In the genomic region with DNA sequence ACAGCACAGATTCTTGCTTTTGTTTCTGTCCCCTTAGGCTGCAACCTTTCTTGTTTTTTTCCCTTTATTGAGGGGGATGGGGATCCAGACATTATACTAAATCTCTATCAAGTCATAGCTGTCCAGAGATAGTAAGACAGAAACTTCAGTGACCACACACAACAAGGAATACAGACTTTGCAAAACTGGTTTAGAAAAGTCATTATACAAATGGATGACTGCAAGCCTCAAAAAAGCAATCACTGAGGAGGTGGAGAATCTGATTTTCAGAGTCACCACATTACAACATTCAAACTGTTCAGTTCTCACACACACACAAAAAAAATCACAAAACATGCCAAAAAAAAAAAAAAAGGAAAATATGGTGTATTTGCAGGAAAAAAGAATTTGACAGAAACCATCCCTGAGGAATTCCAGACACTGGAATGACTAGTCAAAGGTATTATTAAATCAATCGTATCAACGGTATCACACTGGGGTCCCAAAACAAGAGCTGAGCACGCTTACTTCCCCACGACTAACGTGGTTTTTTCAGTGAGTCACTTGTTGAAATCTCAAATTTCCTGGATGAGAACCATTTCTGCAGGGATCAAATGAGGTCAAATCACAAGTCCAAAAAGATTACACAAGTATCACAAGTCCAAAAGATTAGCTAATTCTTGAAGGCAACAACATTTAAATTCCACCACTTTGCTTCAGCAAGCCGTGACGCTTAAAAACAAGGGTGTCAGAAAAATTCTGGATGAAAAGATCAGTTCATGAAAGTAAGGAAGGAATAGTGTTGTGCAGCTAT, we compare ENCODE assay signal across 9 cellular contexts. TPM values are rescaled to one million over a fixed set of nuclear protein-coding genes. Genes with fewer than 3 reads are reported as not detected.
DNase-seq lines count a peak whose midpoint lies in the region; ATAC-seq, FAIRE-seq and TF ChIP-seq lines count a peak whose summit lies in the region.
"Had no signal": no experiment of that assay in that cellular context is flagged by ENCODE, and none has a peak within 500 bp of the region (broad histone marks: within the 10 kb centered on the region; RNA-seq: fewer than 3 reads in every experiment).

No MANE protein-coding gene starts in this region.

- CTCF ChIA-PET in A549 (lab: Yijun Ruan, JAX) = interaction anchor here (0.6 to 1.4 kb wide), 3 partner anchors 11 to 73 kb away, joined by 3 to 5 read pairs (median 3); no protein-coding TSS in a partner anchor

- no peaks in the 10 kb centered on the region for H3K36me3 ChIP-seq in ascending aorta

- 88% methylated on average over 7 of the region's 7 CpGs for WGBS in A549 (ENCODE audit: missing lambda C conversion rate)

- intact Hi-C loops in ascending aorta (cut with DNase I) = loop anchor here (5.0 kb wide), 1 partner anchor 42 kb away; a partner anchor contains a TSS

- ATAC-seq in A549 (no peak), GM21423 (IDR thresholded peaks at IDR 0.05; ENCODE audit: unreplicated experiment) (no peak), GM18520 (IDR thresholded peaks at IDR 0.05; ENCODE audit: unreplicated experiment) (no peak), HG03045 (IDR thresholded peaks at IDR 0.05; ENCODE audit: unreplicated experiment) (no peak), HG03280 (IDR thresholded peaks at IDR 0.05; ENCODE audit: unreplicated experiment) (no peak)

- POLR2A ChIA-PET in A549 (lab: Yijun Ruan, JAX) = no interaction called here

- TF ChIP-seq RAD21 in A549 (conservative IDR thresholded peaks at IDR 0.05 in 1 of 2, IDR thresholded peaks at IDR 0.05 in 1 of 2) = no peak

- H3K27ac ChIP-seq in A549 (no peak overlapping the region), ascending aorta (peak overlapping the region; percentile 26 to 59)

- TF ChIP-seq EP300 in A549 (IDR thresholded peaks at IDR 0.05) = no peak

- no peak for FAIRE-seq in A549 (lab: Jason Lieb, UNC)

- TF ChIP-seq POLR2A in A549 (IDR thresholded peaks at IDR 0.05; ENCODE audit: low read length) = no peak

- H3K4me1 ChIP-seq in A549 = peaks cover 32% of the 10 kb centered on the region
- H3K4me1 ChIP-seq in ascending aorta = peaks cover 8 to 24% of the 10 kb centered on the region in 2 donors

- TF ChIP-seq CTCF in A549 (IDR thresholded peaks at IDR 0.05) (no peak), ascending aorta (IDR thresholded peaks at IDR 0.05) (no peak)

- H3K9me3 ChIP-seq in A549 (peaks cover 7% of the 10 kb centered on the region; the same call in 1 of the 3 replicates), ascending aorta (peaks cover 0 to 6% of the 10 kb centered on the region in 2 donors)

- DNase-seq in A549 (ENCODE audit: low read depth in 1 of 2, low spot score in 1 of 2) (no peak), LHCN-M2 (ENCODE audit: low read depth) (peak; percentile 78), ascending aorta (ENCODE audit: low spot score in 2 of 2) (no peak), iris pigment epithelial cell (ENCODE audit: low read depth) (peak; percentile 94)
- DNase-seq: DMS 273 treated with DMSO at 0.1 percent for 48 hours had no signal

- H3K27me3 ChIP-seq in ascending aorta = no peaks in the 10 kb centered on the region

- H3K4me3 ChIP-seq in A549 (no peak overlapping the region), ascending aorta (peak overlapping the region in 1 of 2 donors; percentile 2)

- H3K4me2 ChIP-seq in A549 = peak overlapping the region; percentile 32; the same call in 2 of the 3 replicates

TF ChIP-seq in A549, 52 proteins besides CTCF, POLR2A, EP300 and RAD21:
- TF ChIP-seq HOXB13 (CRISPR knock-in tag; IDR thresholded peaks at IDR 0.05; ENCODE audit: low read depth) = no peak
- no peak for TF ChIP-seq HDAC2 (IDR thresholded peaks at IDR 0.05)
- no peak for TF ChIP-seq GATA3 (IDR thresholded peaks at IDR 0.05; ENCODE audit: borderline replicate concordance)
- TF ChIP-seq ZC3H11A (IDR thresholded peaks at IDR 0.05) = no peak
- no peak for TF ChIP-seq NR3C1 (IDR thresholded peaks at IDR 0.05)
- no peak for TF ChIP-seq NFE2L2 (conservative IDR thresholded peaks at IDR 0.05; ENCODE audit: low read length)
- TF ChIP-seq EHMT2 (IDR thresholded peaks at IDR 0.05; ENCODE audit: low read depth) = no peak
- TF ChIP-seq RNF2 (IDR thresholded peaks at IDR 0.05; ENCODE audit: borderline replicate concordance, low read depth) = no peak
- TF ChIP-seq CHD2 (IDR thresholded peaks at IDR 0.05; ENCODE audit: low read length, partially characterized antibody) = no peak
- TF ChIP-seq EHF (CRISPR knock-in tag; IDR thresholded peaks at IDR 0.05) = no peak
- TF ChIP-seq ZNF302 (CRISPR knock-in tag; IDR thresholded peaks at IDR 0.05) = no peak
- TF ChIP-seq, protein P1, sequence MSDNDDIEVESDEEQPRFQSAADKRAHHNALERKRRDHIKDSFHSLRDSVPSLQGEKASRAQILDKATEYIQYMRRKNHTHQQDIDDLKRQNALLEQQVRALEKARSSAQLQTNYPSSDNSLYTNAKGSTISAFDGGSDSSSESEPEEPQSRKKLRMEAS (IDR thresholded peaks at IDR 0.05) = no peak
- TF ChIP-seq SREBF2 (IDR thresholded peaks at IDR 0.05) = no peak
- TF ChIP-seq, protein P2, sequence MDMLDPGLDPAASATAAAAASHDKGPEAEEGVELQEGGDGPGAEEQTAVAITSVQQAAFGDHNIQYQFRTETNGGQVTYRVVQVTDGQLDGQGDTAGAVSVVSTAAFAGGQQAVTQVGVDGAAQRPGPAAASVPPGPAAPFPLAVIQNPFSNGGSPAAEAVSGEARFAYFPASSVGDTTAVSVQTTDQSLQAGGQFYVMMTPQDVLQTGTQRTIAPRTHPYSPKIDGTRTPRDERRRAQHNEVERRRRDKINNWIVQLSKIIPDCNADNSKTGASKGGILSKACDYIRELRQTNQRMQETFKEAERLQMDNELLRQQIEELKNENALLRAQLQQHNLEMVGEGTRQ (IDR thresholded peaks at IDR 0.05) = no peak
- TF ChIP-seq TP53 (CRISPR knock-in tag; IDR thresholded peaks at IDR 0.05) = no peak
- no peak for TF ChIP-seq HOXA7 (CRISPR knock-in tag; IDR thresholded peaks at IDR 0.05)
- no peak for TF ChIP-seq CBX2 (IDR thresholded peaks at IDR 0.05; ENCODE audit: borderline replicate concordance, low read depth)
- TF ChIP-seq CHD4 (IDR thresholded peaks at IDR 0.05; ENCODE audit: borderline replicate concordance) = no peak
- TF ChIP-seq, protein P3, sequence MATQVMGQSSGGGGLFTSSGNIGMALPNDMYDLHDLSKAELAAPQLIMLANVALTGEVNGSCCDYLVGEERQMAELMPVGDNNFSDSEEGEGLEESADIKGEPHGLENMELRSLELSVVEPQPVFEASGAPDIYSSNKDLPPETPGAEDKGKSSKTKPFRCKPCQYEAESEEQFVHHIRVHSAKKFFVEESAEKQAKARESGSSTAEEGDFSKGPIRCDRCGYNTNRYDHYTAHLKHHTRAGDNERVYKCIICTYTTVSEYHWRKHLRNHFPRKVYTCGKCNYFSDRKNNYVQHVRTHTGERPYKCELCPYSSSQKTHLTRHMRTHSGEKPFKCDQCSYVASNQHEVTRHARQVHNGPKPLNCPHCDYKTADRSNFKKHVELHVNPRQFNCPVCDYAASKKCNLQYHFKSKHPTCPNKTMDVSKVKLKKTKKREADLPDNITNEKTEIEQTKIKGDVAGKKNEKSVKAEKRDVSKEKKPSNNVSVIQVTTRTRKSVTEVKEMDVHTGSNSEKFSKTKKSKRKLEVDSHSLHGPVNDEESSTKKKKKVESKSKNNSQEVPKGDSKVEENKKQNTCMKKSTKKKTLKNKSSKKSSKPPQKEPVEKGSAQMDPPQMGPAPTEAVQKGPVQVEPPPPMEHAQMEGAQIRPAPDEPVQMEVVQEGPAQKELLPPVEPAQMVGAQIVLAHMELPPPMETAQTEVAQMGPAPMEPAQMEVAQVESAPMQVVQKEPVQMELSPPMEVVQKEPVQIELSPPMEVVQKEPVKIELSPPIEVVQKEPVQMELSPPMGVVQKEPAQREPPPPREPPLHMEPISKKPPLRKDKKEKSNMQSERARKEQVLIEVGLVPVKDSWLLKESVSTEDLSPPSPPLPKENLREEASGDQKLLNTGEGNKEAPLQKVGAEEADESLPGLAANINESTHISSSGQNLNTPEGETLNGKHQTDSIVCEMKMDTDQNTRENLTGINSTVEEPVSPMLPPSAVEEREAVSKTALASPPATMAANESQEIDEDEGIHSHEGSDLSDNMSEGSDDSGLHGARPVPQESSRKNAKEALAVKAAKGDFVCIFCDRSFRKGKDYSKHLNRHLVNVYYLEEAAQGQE (IDR thresholded peaks at IDR 0.05) = no peak
- no peak for TF ChIP-seq RARB (CRISPR knock-in tag; IDR thresholded peaks at IDR 0.05)

RNA-seq across cellular contexts. Expression of a gene that starts 41.2 kb away (rescaled TPM):
- polyA plus RNA-seq in A549 (2011; rRNA removed) = 20.3 and 21.2 TPM in 2 replicates
- 5.5 and 6.8 TPM in 2 replicates for polyA plus RNA-seq in A549 (2012; cell fraction: cytosol; rRNA removed)
- 1.4 and 4.0 TPM in 2 replicates for polyA plus RNA-seq in A549 (2012; cell fraction: nucleus; rRNA removed)
- 16.8 to 19.6 TPM (median 19.1 TPM) in 3 replicates for polyA plus RNA-seq in A549 (2017; fragmentation: RNase III; extraction: RNeasy Plus Mini Kit Qiagen cat#74134 plus additional on column Dnase treatment)
- 4.7 and 5.4 TPM in 2 replicates for polyA minus RNA-seq in A549 (2011; rRNA and poly(A)+ RNA removed)
- total RNA-seq in LHCN-M2 (2014; rRNA removed) = 20.6 and 26.8 TPM in 2 replicates
- 9.2 TPM for polyA plus RNA-seq in LHCN-M2 (2012)
- 8.7 TPM for total RNA-seq in ascending aorta

Comparison
In these comparisons a context has a peak if more than half of its experiments do, and no peak if none do; other contexts are left out.
1. DNase-seq: peak in LHCN-M2 (single experiment) and iris pigment epithelial cell (single experiment); none in A549 (0 of 2) and ascending aorta (0 of 2).
2. H3K27ac ChIP-seq: peak in ascending aorta (2 of 2); none in A549 (0 of 2).